ENCODE assay signal across 21 cellular contexts in the genomic region with DNA sequence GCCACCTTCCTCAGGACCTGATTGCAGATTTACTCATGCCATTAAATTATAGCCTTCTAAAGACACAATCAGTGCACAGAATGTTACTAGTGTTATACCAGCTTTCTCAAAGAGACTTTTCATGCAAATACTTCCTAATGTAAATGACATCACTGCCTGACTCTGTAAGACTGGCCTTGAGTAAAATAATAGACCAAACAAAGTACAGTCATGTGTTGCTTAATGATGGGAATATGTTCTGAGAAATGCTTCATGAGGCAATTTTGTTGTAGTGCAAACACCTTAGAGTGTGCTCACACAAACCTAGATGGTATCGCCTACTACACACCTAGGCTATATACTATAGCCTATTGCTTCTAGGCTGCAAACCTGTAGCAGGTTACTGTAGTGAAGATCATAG. TPM values are rescaled to one million over a fixed set of nuclear protein-coding genes. Genes with fewer than 3 reads are reported as not detected.
DNase-seq lines count a peak whose midpoint lies in the region; ATAC-seq and TF ChIP-seq lines count a peak whose summit lies in the region.
"Had no signal": no experiment of that assay in that cellular context is flagged by ENCODE, and none has a peak within 500 bp of the region (broad histone marks: within the 10 kb centered on the region; RNA-seq: fewer than 3 reads in every experiment).

No MANE protein-coding gene starts in this region.

- in situ Hi-C loops in IMR-90 (cut with MboI; ENCODE audit: low sequenced_read_pairs): no loop called here

- H2BK5ac ChIP-seq in IMR-90 (ENCODE audit: low read depth, low read length, poor library complexity, severe bottlenecking): no peak overlapping the region

- no peak overlapping the region for H3K9ac ChIP-seq in IMR-90 (ENCODE audit: low read depth, low read length)
- H3K9ac ChIP-seq: BLaER1 had no signal

- H3K36me3 ChIP-seq in IMR-90 (ENCODE audit: control insufficient read depth, insufficient read depth, low read length): no peaks in the 10 kb centered on the region
- no peaks in the 10 kb centered on the region; the same call in 1 of the 2 replicates for H3K36me3 ChIP-seq in H7 (replicated peaks; ENCODE audit: control insufficient read depth, insufficient read depth, low read length)

- H4K5ac ChIP-seq in IMR-90 (ENCODE audit: low read depth, low read length): no peak overlapping the region

- no peaks in the 10 kb centered on the region for H3K27me3 Mint-ChIP-seq in activated CD4-positive, alpha-beta T cell treated with anti-CD3 and anti-CD28 coated beads, Interleukin-2, amount 10 ng/mL, durations not matched to agents 24 days and 14 days
- H3K27me3 Mint-ChIP-seq: B cell; CD4-positive, CD25-positive, alpha-beta regulatory T cell had no signal

- TF ChIP-seq CTCF in IMR-90 (conservative IDR thresholded peaks at IDR 0.05; ENCODE audit: low read depth, low read length): no peak
- no peak for TF ChIP-seq CTCF in epithelial cell of esophagus (IDR thresholded peaks at IDR 0.05; ENCODE audit: insufficient read depth, low read depth, low read length, missing control alignments)

- H4K8ac ChIP-seq in IMR-90 (ENCODE audit: low read depth in 2 of 2, low read length in 2 of 2): no peak overlapping the region

- no peak overlapping the region for H3K27ac Mint-ChIP-seq in activated CD4-positive, alpha-beta T cell treated with anti-CD3 and anti-CD28 coated beads, Interleukin-2, amount 10 ng/mL, durations not matched to agents 24 days and 14 days
- no peak overlapping the region for H3K27ac Mint-ChIP-seq in activated naive CD4-positive, alpha-beta T cell treated with anti-CD3 and anti-CD28 coated beads, Interleukin-2, amount 50 U/mL, for 72 hours
- H3K27ac Mint-ChIP-seq: B cell; CD4-positive, CD25-positive, alpha-beta regulatory T cell; CD8-positive, alpha-beta T cell had no signal

- H3K14ac ChIP-seq in IMR-90 (replicated peaks; ENCODE audit: low read depth, low read length): no peak overlapping the region

- peaks cover under 1% of the 10 kb centered on the region for H3K36me3 Mint-ChIP-seq in activated CD4-positive, alpha-beta T cell treated with anti-CD3 and anti-CD28 coated beads, Interleukin-2, amount 10 ng/mL, durations not matched to agents 24 days and 14 days (ENCODE audit: low read depth)
- peaks cover 20 to 27% of the 10 kb centered on the region in 2 donors for H3K36me3 Mint-ChIP-seq in activated naive CD4-positive, alpha-beta T cell treated with anti-CD3 and anti-CD28 coated beads, Interleukin-2, amount 50 U/mL, for 72 hours

- H3K4ac ChIP-seq in IMR-90 (ENCODE audit: low read depth, low read length): no peak overlapping the region

- H3K56ac ChIP-seq in IMR-90 (ENCODE audit: extremely low read depth, insufficient read depth, low read length): no peak overlapping the region

- H4K20me1 ChIP-seq in IMR-90 (ENCODE audit: insufficient read depth, low read length): no peaks in the 10 kb centered on the region
- H4K20me1 ChIP-seq: BLaER1 had no signal

- no peak overlapping the region for H4K91ac ChIP-seq in IMR-90 (ENCODE audit: insufficient read depth, low read depth, low read length)

- no peak overlapping the region for H2BK20ac ChIP-seq in IMR-90 (ENCODE audit: low read depth, low read length)

- no peak overlapping the region for H2BK120ac ChIP-seq in IMR-90 (ENCODE audit: low read depth, low read length)

- H3K4me3 ChIP-seq in IMR-90 (ENCODE audit: insufficient read depth, low read depth, low read length): no peak overlapping the region
- no peak overlapping the region for H3K4me3 ChIP-seq in epithelial cell of esophagus (ENCODE audit: low read length)
- H3K4me3 ChIP-seq in H7 (ENCODE audit: insufficient read depth, low read depth, low read length): no peak overlapping the region
- H3K4me3 ChIP-seq: BLaER1, GM12878 had no signal

- TF ChIP-seq POLR2A in IMR-90 (IDR thresholded peaks at IDR 0.05; ENCODE audit: low read depth, low read length): no peak

- CTCF ChIA-PET in IMR-90 (lab: Yijun Ruan, JAX): no interaction called here

- BruUV-seq in IMR-90 (replicated peaks; lab: Mats Ljungman, UMichigan): no TSS peak

- intact Hi-C loops in activated CD4-positive, alpha-beta T cell treated with anti-CD3 and anti-CD28 coated beads, Interleukin-2, amount 10 ng/mL, durations not matched to agents 24 days and 14 days (cut with micrococcal nuclease): no loop called here
- intact Hi-C loops in IMR-90 (cut with micrococcal nuclease) (no loop called here), left colon (cut with DNase I, micrococcal nuclease) (no loop called here)

- H2AK5ac ChIP-seq in IMR-90 (ENCODE audit: low read depth, low read length): no peak overlapping the region

- no peak overlapping the region for H3K18ac ChIP-seq in IMR-90 (ENCODE audit: low read depth, low read length)

- no peak overlapping the region for H3K4me2 ChIP-seq in IMR-90 (ENCODE audit: low read depth, low read length)
- H3K4me2 ChIP-seq: BLaER1 had no signal

- H3K9me1 ChIP-seq in IMR-90 (ENCODE audit: insufficient read depth, low read length): no peaks in the 10 kb centered on the region

- no peak for TF ChIP-seq RAD21 in IMR-90 (IDR thresholded peaks at IDR 0.05; ENCODE audit: low read length)

- H3K27me3 ChIP-seq in IMR-90 (ENCODE audit: control insufficient read depth, insufficient read depth, low read length): no peaks in the 10 kb centered on the region
- H3K27me3 ChIP-seq in H7 (ENCODE audit: control insufficient read depth, insufficient read depth, low read length): no peaks in the 10 kb centered on the region
- H3K27me3 ChIP-seq: BLaER1 had no signal

- no peaks in the 10 kb centered on the region for H3K79me1 ChIP-seq in IMR-90 (ENCODE audit: low read depth in 1 of 2, low read length in 2 of 2)

- POLR2A ChIA-PET in IMR-90 (lab: Charles Lee; ENCODE audit: unreplicated experiment): no interaction called here

- ATAC-seq in IMR-90 (ENCODE audit: low read depth) (no peak), left colon (peak; percentile 37)
- no peak for ATAC-seq in activated naive CD4-positive, alpha-beta T cell treated with anti-CD3 and anti-CD28 coated beads, Interleukin-2, amount 50 U/mL, for 72 hours
- ATAC-seq: CD8-positive, alpha-beta T cell; GM12878 had no signal

- WGBS in IMR-90 (ENCODE audit: extremely low coverage in 2 of 2, insufficient read length in 1 of 2), 2 experiments: no CpG with 5 or more reads among the region's 1 CpG

- no peak overlapping the region for H3K27ac ChIP-seq in IMR-90 (ENCODE audit: insufficient read depth, low read length)
- H3K27ac ChIP-seq: 22Rv1, BLaER1, C4-2B had no signal

- 0 out of 2 replicates have a peak, but pooled peaks cover 2% of the 10 kb centered on the region for H3K9me3 ChIP-seq in IMR-90 (ENCODE audit: control insufficient read depth, insufficient read depth, low read length)

- H3K4me1 Mint-ChIP-seq in activated CD4-positive, alpha-beta T cell treated with anti-CD3 and anti-CD28 coated beads, Interleukin-2, amount 10 ng/mL, durations not matched to agents 24 days and 14 days: no peaks in the 10 kb centered on the region
- H3K4me1 Mint-ChIP-seq: B cell; CD4-positive, CD25-positive, alpha-beta regulatory T cell had no signal

- H2AFZ ChIP-seq in IMR-90 (replicated peaks; ENCODE audit: low read length, poor library complexity): no peak overlapping the region

- peak; percentile 10 for DNase-seq in activated CD4-positive, alpha-beta T cell treated with anti-CD3 and anti-CD28 coated beads, Interleukin-2, amount 10 ng/mL, durations not matched to agents 24 days and 14 days
- DNase-seq in activated CD4-positive, alpha-beta T cell treated with anti-CD3 and anti-CD28 coated beads for 4 hours: no peak
- peak; percentile 28 for DNase-seq in IMR-90
- DNase-seq in epithelial cell of esophagus (ENCODE audit: low read depth): peak; percentile 74
- DNase-seq in left colon: no peak
- DNase-seq in H7: no peak
- DNase-seq in activated naive CD4-positive, alpha-beta T cell treated with anti-CD3 and anti-CD28 coated beads, Interleukin-2, amount 50 U/mL, for 72 hours (ENCODE audit: low spot score in 2 of 2): no peak
- no peak for DNase-seq in NCI-H2029 (lab: John Stamatoyannopoulos, UW)
- DNase-seq: CD4-positive, CD25-positive, alpha-beta regulatory T cell; CD8-positive, alpha-beta T cell; DMS 273 treated with DMSO at 0.1 percent for 48 hours; DMS79; EL; GDM1; GOT3; HCEC 1CT had no signal

- H3K9me3 Mint-ChIP-seq in activated CD4-positive, alpha-beta T cell treated with anti-CD3 and anti-CD28 coated beads, Interleukin-2, amount 10 ng/mL, durations not matched to agents 24 days and 14 days: peaks cover 6% of the 10 kb centered on the region
- H3K9me3 Mint-ChIP-seq in activated naive CD4-positive, alpha-beta T cell treated with anti-CD3 and anti-CD28 coated beads, Interleukin-2, amount 50 U/mL, for 72 hours: peaks cover 7 to 9% of the 10 kb centered on the region in 2 donors
- H3K9me3 Mint-ChIP-seq: CD8-positive, alpha-beta T cell had no signal

- H3K4me3 Mint-ChIP-seq in activated CD4-positive, alpha-beta T cell treated with anti-CD3 and anti-CD28 coated beads, Interleukin-2, amount 10 ng/mL, durations not matched to agents 24 days and 14 days: no peak overlapping the region
- H3K4me3 Mint-ChIP-seq: B cell; CD4-positive, CD25-positive, alpha-beta regulatory T cell; CD8-positive, alpha-beta T cell had no signal

- dilution Hi-C loops in IMR-90 (cut with HindIII; ENCODE audit: low sequenced_read_pairs, unreplicated experiment): no loop called here

- no peak overlapping the region for H2AK9ac ChIP-seq in IMR-90 (replicated peaks; ENCODE audit: low read depth, low read length, poor library complexity)

- H3K4me1 ChIP-seq in IMR-90 (ENCODE audit: control insufficient read depth, insufficient read depth, low read length): no peaks in the 10 kb centered on the region
- H3K4me1 ChIP-seq: BLaER1 had no signal

- H2BK15ac ChIP-seq in IMR-90 (ENCODE audit: low read depth, low read length): no peak overlapping the region

- no peak overlapping the region for H3K23ac ChIP-seq in IMR-90 (ENCODE audit: low read depth, low read length)

RNA-seq across cellular contexts. Expression of gene C1QTNF3, which starts 17.0 kb away (rescaled TPM):
- total RNA-seq in activated CD4-positive, alpha-beta T cell treated with anti-CD3 and anti-CD28 coated beads, Interleukin-2, amount 10 ng/mL, durations not matched to agents 24 days and 14 days: 2.0 and 2.1 TPM in 2 replicates
- total RNA-seq in IMR-90 (2012; rRNA removed) (0.28 and 1.4 TPM in 2 replicates), left colon (1 to 10 TPM; 3.8 to 5.6 TPM)
- polyA plus RNA-seq in IMR-90 (2012; rRNA removed): 0.76 and 1.0 TPM in 2 replicates
- polyA plus RNA-seq in IMR-90 (2012; cell fraction: cytosol; rRNA removed): 0.05 and 0.35 TPM in 2 replicates
- polyA plus RNA-seq in IMR-90 (2012; cell fraction: nucleus; rRNA removed; ENCODE audit: low replicate concordance): 1.6 and 7.9 TPM in 2 replicates
- total RNA-seq in H7 (2014; rRNA removed; shearing (Covaris generic)): 0.26 and 0.59 TPM in 2 replicates
- 1 to 10 TPM; 2.7 to 3.3 TPM for total RNA-seq in activated naive CD4-positive, alpha-beta T cell treated with anti-CD3 and anti-CD28 coated beads, Interleukin-2, amount 50 U/mL, for 72 hours

RNA-seq across cellular contexts. Expression of gene AMACR, which starts 52.1 kb away (rescaled TPM):
- 6.4 and 7.7 TPM in 2 replicates for total RNA-seq in activated CD4-positive, alpha-beta T cell treated with anti-CD3 and anti-CD28 coated beads, Interleukin-2, amount 10 ng/mL, durations not matched to agents 24 days and 14 days
- total RNA-seq in IMR-90 (2012; rRNA removed) (10.0 and 12.9 TPM in 2 replicates), left colon (10 to 100 TPM; 53.3 to 89.1 TPM)
- 7.3 and 8.2 TPM in 2 replicates for polyA plus RNA-seq in IMR-90 (2012; rRNA removed)
- polyA plus RNA-seq in IMR-90 (2012; cell fraction: cytosol; rRNA removed): 4.1 and 4.5 TPM in 2 replicates
- polyA plus RNA-seq in IMR-90 (2012; cell fraction: nucleus; rRNA removed; ENCODE audit: low replicate concordance): 2.1 and 3.5 TPM in 2 replicates
- total RNA-seq in H7 (2014; rRNA removed; shearing (Covaris generic)): 10.5 and 18.3 TPM in 2 replicates
- 1 to 10 TPM; 4.0 to 5.2 TPM for total RNA-seq in activated naive CD4-positive, alpha-beta T cell treated with anti-CD3 and anti-CD28 coated beads, Interleukin-2, amount 50 U/mL, for 72 hours

Comparison
In these comparisons a context has a peak if more than half of its experiments do, and no peak if none do; other contexts are left out.
1. DNase-seq: peak in activated CD4-positive, alpha-beta T cell treated with anti-CD3 and anti-CD28 coated beads, Interleukin-2, amount 10 ng/mL, durations not matched to agents 24 days and 14 days (single experiment), IMR-90 (single experiment) and epithelial cell of esophagus (single experiment); none in activated CD4-positive, alpha-beta T cell treated with anti-CD3 and anti-CD28 coated beads for 4 hours (0 of 2), left colon (0 of 2), H7 (single experiment), activated naive CD4-positive, alpha-beta T cell treated with anti-CD3 and anti-CD28 coated beads, Interleukin-2, amount 50 U/mL, for 72 hours (0 of 2) and NCI-H2029 (single experiment).